Comparison of ENCODE assay signal across 12 cellular contexts in the genomic region with DNA sequence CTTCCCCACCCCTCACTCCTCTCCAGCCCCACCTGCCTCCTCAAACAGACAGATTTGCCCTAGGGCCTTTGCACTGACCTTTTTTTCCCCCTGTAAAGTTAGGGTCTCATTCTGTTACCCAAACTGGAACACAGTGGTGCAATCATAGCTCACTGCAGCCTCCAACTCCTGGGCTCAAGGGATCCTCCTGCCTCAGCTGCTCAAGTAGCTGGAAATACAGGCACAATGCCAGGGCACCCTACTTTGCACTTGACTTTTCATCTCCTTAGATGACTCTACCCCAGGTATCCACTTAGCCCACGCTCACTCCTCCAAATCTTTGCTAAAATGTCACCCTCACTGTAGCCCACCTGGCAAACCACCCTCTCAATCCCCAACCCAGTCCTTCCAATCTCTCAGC. TPM values are rescaled to one million over a fixed set of nuclear protein-coding genes. Genes with fewer than 3 reads are reported as not detected.
DNase-seq lines count a peak whose midpoint lies in the region; ATAC-seq and TF ChIP-seq lines count a peak whose summit lies in the region.
"Had no signal": no experiment of that assay in that cellular context is flagged by ENCODE, and none has a peak within 500 bp of the region (broad histone marks: within the 10 kb centered on the region; RNA-seq: fewer than 3 reads in every experiment).

No MANE protein-coding gene starts in this region.

- no peak overlapping the region for H3K4me3 ChIP-seq in OCI-LY1 (ENCODE audit: low read depth, low read length, poor library complexity, severe bottlenecking)
- no peak overlapping the region for H3K4me3 ChIP-seq in adrenal gland
- no peak overlapping the region for H3K4me3 ChIP-seq in BE2C (ENCODE audit: low read depth, low read length)

- WGBS in adrenal gland, 4 donors = 91 to 100% (median 100%) methylated on average over 1 of the region's 1 CpG

- no peaks in the 10 kb centered on the region for H4K20me1 ChIP-seq in OCI-LY1 (ENCODE audit: insufficient read depth, low read length)

- intact Hi-C loops in adrenal gland (cut with DNase I) = no loop called here

- peaks cover 11% of the 10 kb centered on the region for H3K4me1 ChIP-seq in OCI-LY1 (ENCODE audit: insufficient read depth, low read length, severe bottlenecking)
- H3K4me1 ChIP-seq in adrenal gland (replicated peaks in 1 of 2) = peaks cover 6 to 18% of the 10 kb centered on the region in 2 donors
- H3K4me1 ChIP-seq in BE2C = no peaks in the 10 kb centered on the region

- no peak for ATAC-seq in activated CD8-positive, alpha-beta memory T cell treated with anti-CD3 and anti-CD28 coated beads, Interleukin-2, amount 10 ng/mL, durations not matched to agents 7 days and 5 days
- ATAC-seq in HG02885 (IDR thresholded peaks at IDR 0.05; ENCODE audit: poor library complexity, unreplicated experiment) = no peak

- DNase-seq in activated CD8-positive, alpha-beta memory T cell treated with anti-CD3 and anti-CD28 coated beads, Interleukin-2, amount 10 ng/mL, durations not matched to agents 7 days and 5 days = no peak
- no peak for DNase-seq in activated CD8-positive, alpha-beta memory T cell treated with anti-CD3 and anti-CD28 coated beads, Interleukin-2, amount 50 U/mL, for 4 hours
- no peak for DNase-seq in adrenal gland
- no peak for DNase-seq in progenitor cell of endocrine pancreas (ENCODE audit: low spot score, unreplicated experiment)
- DNase-seq in NCI-H2029 treated with DMSO at 0.1 percent for 48 hours (lab: John Stamatoyannopoulos, UW) = no peak
- no peak for DNase-seq in BE2C
- DNase-seq: activated CD4-positive, alpha-beta T cell treated with anti-CD3 and anti-CD28 coated beads for 1 hour; NCI-H1436; SW 1271 had no signal

- no peak overlapping the region; the same call in 1 of the 2 replicates for H3K4me2 ChIP-seq in OCI-LY1 (ENCODE audit: low read length)

- H3K36me3 Mint-ChIP-seq in activated CD8-positive, alpha-beta memory T cell treated with anti-CD3 and anti-CD28 coated beads, Interleukin-2, amount 10 ng/mL, durations not matched to agents 7 days and 5 days = no peaks in the 10 kb centered on the region
- no peaks in the 10 kb centered on the region for H3K36me3 Mint-ChIP-seq in progenitor cell of endocrine pancreas (ENCODE audit: insufficient read depth)

- no peak overlapping the region for H2AFZ ChIP-seq in OCI-LY1 (ENCODE audit: low read length)

- H3K27ac ChIP-seq in OCI-LY1 (ENCODE audit: low read depth, low read length, poor library complexity, severe bottlenecking) = peak overlapping the region; percentile 13
- H3K27ac ChIP-seq in adrenal gland = peak overlapping the region in 4 of 5 donors; percentile 10 to 84 (median 53)
- H3K27ac ChIP-seq: HL-60 had no signal

- H3K9me3 ChIP-seq in OCI-LY1 (ENCODE audit: low read length) = no peaks in the 10 kb centered on the region
- H3K9me3 ChIP-seq in adrenal gland (replicated peaks in 1 of 3) = no peaks in the 10 kb centered on the region
- no peaks in the 10 kb centered on the region for H3K9me3 ChIP-seq in BE2C

- peak overlapping the region; percentile 41 for H3K27ac Mint-ChIP-seq in activated CD8-positive, alpha-beta memory T cell treated with anti-CD3 and anti-CD28 coated beads, Interleukin-2, amount 10 ng/mL, durations not matched to agents 7 days and 5 days
- peak overlapping the region; percentile 78 for H3K27ac Mint-ChIP-seq in progenitor cell of endocrine pancreas

- H3K36me3 ChIP-seq in OCI-LY1 (ENCODE audit: insufficient read depth, low read length) = 0 out of 2 replicates have a peak, but pooled peaks cover 6% of the 10 kb centered on the region
- H3K36me3 ChIP-seq in adrenal gland (replicated peaks in 1 of 2) = no peaks in the 10 kb centered on the region
- no peaks in the 10 kb centered on the region; the same call in 1 of the 2 replicates for H3K36me3 ChIP-seq in BE2C

- H3K27me3 Mint-ChIP-seq in activated CD8-positive, alpha-beta memory T cell treated with anti-CD3 and anti-CD28 coated beads, Interleukin-2, amount 10 ng/mL, durations not matched to agents 7 days and 5 days = no peaks in the 10 kb centered on the region
- H3K27me3 Mint-ChIP-seq in progenitor cell of endocrine pancreas = no peaks in the 10 kb centered on the region

- TF ChIP-seq CTCF in OCI-LY1 (IDR thresholded peaks at IDR 0.05; ENCODE audit: low read length) (no peak), adrenal gland (IDR thresholded peaks at IDR 0.05) (no peak), progenitor cell of endocrine pancreas (IDR thresholded peaks at IDR 0.05; ENCODE audit: unreplicated experiment) (no peak), BE2C (IDR thresholded peaks at IDR 0.05; ENCODE audit: low read depth, low read length) (no peak)

- H3K4me1 Mint-ChIP-seq in activated CD8-positive, alpha-beta memory T cell treated with anti-CD3 and anti-CD28 coated beads, Interleukin-2, amount 10 ng/mL, durations not matched to agents 7 days and 5 days = peaks cover 16% of the 10 kb centered on the region
- H3K4me1 Mint-ChIP-seq in progenitor cell of endocrine pancreas (ENCODE audit: low read depth) = peaks cover 2% of the 10 kb centered on the region

- H3K9ac ChIP-seq in OCI-LY1 (ENCODE audit: low read length) = no peak overlapping the region

- CTCF ChIA-PET in activated CD8-positive, alpha-beta memory T cell treated with anti-CD3 and anti-CD28 coated beads, Interleukin-2, amount 10 ng/mL, durations not matched to agents 7 days and 5 days (lab: Charles Lee) = interaction anchor here (0.8 to 1.3 kb wide), 3 partner anchors 9 to 35 kb away, joined by 3 read pairs; partner anchors contain the start of gene SET

- no peaks in the 10 kb centered on the region for H3K27me3 ChIP-seq in OCI-LY1 (ENCODE audit: insufficient read depth, low read length)
- no peaks in the 10 kb centered on the region for H3K27me3 ChIP-seq in adrenal gland
- no peaks in the 10 kb centered on the region for H3K27me3 ChIP-seq in BE2C

- H3K4me3 Mint-ChIP-seq in activated CD8-positive, alpha-beta memory T cell treated with anti-CD3 and anti-CD28 coated beads, Interleukin-2, amount 10 ng/mL, durations not matched to agents 7 days and 5 days = peak overlapping the region; percentile 2
- peak overlapping the region; percentile 60 for H3K4me3 Mint-ChIP-seq in progenitor cell of endocrine pancreas (ENCODE audit: low read depth)

- TF ChIP-seq POLR2A in adrenal gland (IDR thresholded peaks at IDR 0.05) = no peak

- H3K9me2 ChIP-seq in OCI-LY1 (ENCODE audit: low read depth, low read length) = no peaks in the 10 kb centered on the region

- H3K79me2 ChIP-seq in OCI-LY1 (ENCODE audit: insufficient read depth, low read length) = no peaks in the 10 kb centered on the region

- H3F3A ChIP-seq in OCI-LY1 (ENCODE audit: insufficient read depth, low read length) = no peaks in the 10 kb centered on the region

- no peaks in the 10 kb centered on the region for H3K9me3 Mint-ChIP-seq in activated CD8-positive, alpha-beta memory T cell treated with anti-CD3 and anti-CD28 coated beads, Interleukin-2, amount 10 ng/mL, durations not matched to agents 7 days and 5 days (ENCODE audit: low read depth)
- H3K9me3 Mint-ChIP-seq in progenitor cell of endocrine pancreas (ENCODE audit: low read depth) = no peaks in the 10 kb centered on the region

RNA-seq across cellular contexts. Expression of gene DYNC2I2, which starts 2.2 kb away (rescaled TPM):
- total RNA-seq in activated CD8-positive, alpha-beta memory T cell treated with anti-CD3 and anti-CD28 coated beads, Interleukin-2, amount 10 ng/mL, durations not matched to agents 7 days and 5 days = 10 to 100 TPM; 52.5 to 67.8 TPM
- total RNA-seq in adrenal gland (100 to 1,000 TPM in 2 of 8 donors, 10 to 100 TPM in 6; 23.1 to 192 (median 83.2) TPM), progenitor cell of endocrine pancreas (83.4 and 85.4 TPM in 2 replicates)
- polyA plus RNA-seq in adrenal gland = 100 to 1,000 TPM in 1 of 3 donors, 10 to 100 TPM in 1, 1 to 10 TPM in 1; 7.5 to 119 (median 91.6) TPM
- polyA plus RNA-seq in BE2C (2012; ENCODE audit: insufficient read depth, insufficient read length, low read depth) = 84.7 TPM

RNA-seq across cellular contexts. Expression of gene SET, which starts 34.5 kb away (rescaled TPM):
- total RNA-seq in activated CD8-positive, alpha-beta memory T cell treated with anti-CD3 and anti-CD28 coated beads, Interleukin-2, amount 10 ng/mL, durations not matched to agents 7 days and 5 days = 100 to 1,000 TPM; 436 to 623 TPM
- total RNA-seq in adrenal gland (100 to 1,000 TPM; 122 to 285 (median 184) TPM), progenitor cell of endocrine pancreas (563 and 571 TPM in 2 replicates)
- polyA plus RNA-seq in adrenal gland = 100 to 1,000 TPM in 2 of 3 donors, 10 to 100 TPM in 1; 62.1 to 352 (median 105) TPM
- 442 TPM for polyA plus RNA-seq in BE2C (2012; ENCODE audit: insufficient read depth, insufficient read length, low read depth)

RNA-seq across cellular contexts. Expression of gene PKN3, which starts 47.8 kb away (rescaled TPM):
- total RNA-seq in activated CD8-positive, alpha-beta memory T cell treated with anti-CD3 and anti-CD28 coated beads, Interleukin-2, amount 10 ng/mL, durations not matched to agents 7 days and 5 days = 1 to 10 TPM; 8.1 to 9.1 TPM
- total RNA-seq in adrenal gland (1 to 10 TPM; 1.6 to 6.3 (median 4.1) TPM), progenitor cell of endocrine pancreas (20.0 and 20.2 TPM in 2 replicates)
- polyA plus RNA-seq in adrenal gland = 1 to 10 TPM in 2 of 3 donors, under 1 TPM in 1; 0.90 to 8.6 (median 8.1) TPM
- polyA plus RNA-seq in BE2C (2012; ENCODE audit: insufficient read depth, insufficient read length, low read depth) = 8.3 TPM
